In genomic region chr13:51405176-51405575, GRCh38 we compare ENCODE assay signal across 27 cellular contexts.
"Had no signal": no experiment of that assay in that cellular context is flagged by ENCODE, and none has a peak within 500 bp of the region (broad histone marks: within the 10 kb centered on the region; RNA-seq: fewer than 3 reads in every experiment).

No MANE protein-coding gene starts in this region.

- H3K9me3 Mint-ChIP-seq: activated CD4-positive, alpha-beta memory T cell treated with anti-CD3 and anti-CD28 coated beads for 36 hours; activated naive CD4-positive, alpha-beta T cell treated with anti-CD3 and anti-CD28 coated beads, Interleukin-2, amount 10 ng/mL, durations not matched to agents 7 days and 5 days; activated naive CD8-positive, alpha-beta T cell treated with anti-CD3 and anti-CD28 coated beads, Interleukin-2, amount 10 ng/mL, durations not matched to agents 7 days and 5 days; activated T-helper 1 cell treated with anti-CD3 and anti-CD28 coated beads, Interleukin-12 subunit alpha, Interleukin-12 subunit beta, Interleukin-2, Interleukin-4 antibody, amounts not matched to agents 30 ng/mL and 10 ng/mL and 1 ng/mL, durations not matched to agents 14 hours and 24 hours and 36 hours; effector memory CD8-positive, alpha-beta T cell had no signal

- H3K27me3 Mint-ChIP-seq: activated CD4-positive, alpha-beta memory T cell treated with anti-CD3 and anti-CD28 coated beads for 36 hours; activated naive CD4-positive, alpha-beta T cell treated with anti-CD3 and anti-CD28 coated beads, Interleukin-2, amount 10 ng/mL, durations not matched to agents 7 days and 5 days; activated naive CD8-positive, alpha-beta T cell treated with anti-CD3 and anti-CD28 coated beads, Interleukin-2, amount 10 ng/mL, durations not matched to agents 7 days and 5 days; effector memory CD8-positive, alpha-beta T cell; naive thymus-derived CD8-positive, alpha-beta T cell; progenitor cell of endocrine pancreas; stimulated activated naive B cell treated with anti-CD40 and anti-IgM and Interleukin-4, amounts not matched to agents 10 μg/mL and 1 μg/mL and 100 μg/mL, for 72 hours had no signal

- H3K4me1 ChIP-seq: sigmoid colon, thyroid gland, upper lobe of left lung had no signal

- H3K27me3 ChIP-seq: ascending aorta, brain microvascular endothelial cell, gastroesophageal sphincter, hepatocyte, sigmoid colon, stomach, thyroid gland, upper lobe of left lung had no signal

- FAIRE-seq: kidney, small intestine, TTC549 had no signal

- H3K4me2 ChIP-seq: hepatocyte had no signal

- H2AFZ ChIP-seq: hepatocyte had no signal

- H3K4me3 Mint-ChIP-seq: activated CD4-positive, alpha-beta memory T cell treated with anti-CD3 and anti-CD28 coated beads for 36 hours; activated naive CD4-positive, alpha-beta T cell treated with anti-CD3 and anti-CD28 coated beads, Interleukin-2, amount 10 ng/mL, durations not matched to agents 7 days and 5 days; activated naive CD8-positive, alpha-beta T cell treated with anti-CD3 and anti-CD28 coated beads, Interleukin-2, amount 10 ng/mL, durations not matched to agents 7 days and 5 days; activated T-helper 1 cell treated with anti-CD3 and anti-CD28 coated beads, Interleukin-12 subunit alpha, Interleukin-12 subunit beta, Interleukin-2, Interleukin-4 antibody, amounts not matched to agents 30 ng/mL and 10 ng/mL and 1 ng/mL, durations not matched to agents 14 hours and 24 hours and 36 hours; effector memory CD8-positive, alpha-beta T cell; naive thymus-derived CD8-positive, alpha-beta T cell; stimulated activated naive B cell treated with anti-CD40 and anti-IgM and Interleukin-4, amounts not matched to agents 10 μg/mL and 1 μg/mL and 100 μg/mL, for 72 hours had no signal

- ATAC-seq: effector memory CD8-positive, alpha-beta T cell; gastroesophageal sphincter; naive thymus-derived CD8-positive, alpha-beta T cell; stimulated activated naive B cell treated with anti-CD40 and anti-IgM and Interleukin-4, amounts not matched to agents 10 μg/mL and 1 μg/mL and 100 μg/mL, for 72 hours had no signal

- H3K4me3 ChIP-seq: ascending aorta, gastroesophageal sphincter, hepatocyte, sigmoid colon, stomach, thyroid gland, upper lobe of left lung had no signal

- H3K36me3 ChIP-seq: ascending aorta, brain microvascular endothelial cell, gastroesophageal sphincter, sigmoid colon, thyroid gland, upper lobe of left lung had no signal

- DNase-seq: activated CD4-positive, alpha-beta memory T cell treated with anti-CD3 and anti-CD28 coated beads for 36 hours; activated CD4-positive, alpha-beta T cell treated with anti-CD3 and anti-CD28 coated beads for 4 hours; activated CD8-positive, alpha-beta memory T cell treated with anti-CD3 and anti-CD28 coated beads, Interleukin-2, amount 50 U/mL, for 4 hours; activated gamma-delta T cell; activated naive CD4-positive, alpha-beta T cell treated with anti-CD3 and anti-CD28 coated beads, Interleukin-2, amount 10 ng/mL, durations not matched to agents 7 days and 5 days; activated naive CD8-positive, alpha-beta T cell treated with anti-CD3 and anti-CD28 coated beads, Interleukin-2, amount 10 ng/mL, durations not matched to agents 7 days and 5 days; activated T-cell treated with anti-CD3 and anti-CD28 coated beads, Interleukin-2, amount 50 U/mL, for 1 hour; brain microvascular endothelial cell; cortex of kidney; effector memory CD8-positive, alpha-beta T cell; kidney; naive thymus-derived CD8-positive, alpha-beta T cell; sigmoid colon; small intestine; stimulated activated CD4-positive, alpha-beta T cell treated with anti-CD3 and anti-CD28 coated beads, Interleukin-4, amount 100 ng/mL, for 24 hours; stimulated activated naive B cell treated with anti-CD40 and anti-IgM and Interleukin-4, amounts not matched to agents 10 μg/mL and 1 μg/mL and 100 μg/mL, for 72 hours; stomach; T-helper 1 cell; thyroid gland; upper lobe of left lung had no signal

- H3K27ac ChIP-seq: ascending aorta, brain microvascular endothelial cell, gastroesophageal sphincter, hepatocyte, sigmoid colon, stomach, thyroid gland, upper lobe of left lung, VCaP had no signal

- H3K9me3 ChIP-seq: ascending aorta, gastroesophageal sphincter, sigmoid colon, stomach, thyroid gland, upper lobe of left lung had no signal

- H3K27ac Mint-ChIP-seq: activated CD4-positive, alpha-beta memory T cell treated with anti-CD3 and anti-CD28 coated beads for 36 hours; activated naive CD4-positive, alpha-beta T cell treated with anti-CD3 and anti-CD28 coated beads, Interleukin-2, amount 10 ng/mL, durations not matched to agents 7 days and 5 days; activated T-helper 1 cell treated with anti-CD3 and anti-CD28 coated beads, Interleukin-12 subunit alpha, Interleukin-12 subunit beta, Interleukin-2, Interleukin-4 antibody, amounts not matched to agents 30 ng/mL and 10 ng/mL and 1 ng/mL, durations not matched to agents 14 hours and 24 hours and 36 hours; progenitor cell of endocrine pancreas had no signal
